8 cellular contexts compared by ENCODE assay signal in genomic region chr9:78298046-78298511, GRCh38. TPM values are rescaled to one million over a fixed set of nuclear protein-coding genes. Genes with fewer than 3 reads are reported as not detected.
A peak's percentile ranks its signal among the peaks of the same experiment; 100 is the strongest.
DNase-seq lines count a peak whose midpoint lies in the region; TF ChIP-seq lines count a peak whose summit lies in the region.

No MANE protein-coding gene starts in this region.

- no peak overlapping the region for H3K27ac ChIP-seq in coronary artery

- H3K4me1 Mint-ChIP-seq in T-helper 1 cell treated with Interleukin-12 subunit alpha and Interleukin-12 subunit beta and Interleukin-4 antibody, amounts not matched to agents 30 μg/mL and 1 μg/mL, for 36 hours (ENCODE audit: low read depth), result peaks cover 27% of the 10 kb centered on the region
- H3K4me1 Mint-ChIP-seq in type B pancreatic cell (ENCODE audit: unreplicated experiment), result peaks cover 24% of the 10 kb centered on the region

- H3K4me3 ChIP-seq in coronary artery, result peak overlapping the region; percentile 75

- H3K27me3 Mint-ChIP-seq in T-helper 1 cell treated with Interleukin-12 subunit alpha and Interleukin-12 subunit beta and Interleukin-4 antibody, amounts not matched to agents 30 μg/mL and 1 μg/mL, for 36 hours (ENCODE audit: low read depth), result no peaks in the 10 kb centered on the region
- no peaks in the 10 kb centered on the region for H3K27me3 Mint-ChIP-seq in type B pancreatic cell

- TF ChIP-seq CTCF in coronary artery (IDR thresholded peaks at IDR 0.05) (no peak), type B pancreatic cell (conservative IDR thresholded peaks at IDR 0.05) (no peak)

- peaks cover 15% of the 10 kb centered on the region for H3K36me3 Mint-ChIP-seq in T-helper 1 cell treated with Interleukin-12 subunit alpha and Interleukin-12 subunit beta and Interleukin-4 antibody, amounts not matched to agents 30 μg/mL and 1 μg/mL, for 36 hours (ENCODE audit: low read depth)
- H3K36me3 Mint-ChIP-seq in type B pancreatic cell, result peaks cover 20% of the 10 kb centered on the region

- H3K27ac Mint-ChIP-seq in T-helper 1 cell treated with Interleukin-12 subunit alpha and Interleukin-12 subunit beta and Interleukin-4 antibody, amounts not matched to agents 30 μg/mL and 1 μg/mL, for 36 hours, result peak overlapping the region; percentile 86
- peak overlapping the region; percentile 94 for H3K27ac Mint-ChIP-seq in type B pancreatic cell

- peak overlapping the region; percentile 87 for H3K4me3 Mint-ChIP-seq in T-helper 1 cell treated with Interleukin-12 subunit alpha and Interleukin-12 subunit beta and Interleukin-4 antibody, amounts not matched to agents 30 μg/mL and 1 μg/mL, for 36 hours
- peak overlapping the region; percentile 94 for H3K4me3 Mint-ChIP-seq in type B pancreatic cell

- H3K9me3 Mint-ChIP-seq in T-helper 1 cell treated with Interleukin-12 subunit alpha and Interleukin-12 subunit beta and Interleukin-4 antibody, amounts not matched to agents 30 μg/mL and 1 μg/mL, for 36 hours, result no peaks in the 10 kb centered on the region
- no peaks in the 10 kb centered on the region for H3K9me3 Mint-ChIP-seq in type B pancreatic cell

- DNase-seq in T-helper 1 cell (no peak), RPMI7951 (ENCODE audit: low read depth) (peak; percentile 10), coronary artery (ENCODE audit: low spot score) (no peak), midbrain (lab: John Stamatoyannopoulos, UW) (peak; percentile 68), type B pancreatic cell (ENCODE audit: extremely low spot score, unreplicated experiment) (no peak), SIG-M5 treated with dmso at 0.1 percent for 504 hours (lab: John Stamatoyannopoulos, UW; ENCODE audit: unreplicated experiment) (no peak), SW 1271 (lab: John Stamatoyannopoulos, UW) (no peak)

RNA-seq across cellular contexts. Expression of gene PSAT1, which starts 1.2 kb away (rescaled TPM):
- total RNA-seq in RPMI7951 (2014; rRNA removed; shearing (Covaris generic)), result 46.7 and 57.4 TPM in 2 replicates
- total RNA-seq in type B pancreatic cell (ENCODE audit: low replicate concordance), result 68.9 and 74.2 TPM in 2 replicates

Comparison
In these comparisons a context has a peak if more than half of its experiments do, and no peak if none do; other contexts are left out.
1. DNase-seq: peak in RPMI7951 (single experiment) and midbrain (single experiment); none in T-helper 1 cell (0 of 5), coronary artery (single experiment), type B pancreatic cell (single experiment), SIG-M5 treated with dmso at 0.1 percent for 504 hours (single experiment) and SW 1271 (0 of 2).